1 cellular context compared by ENCODE assay signal in genomic region chr12:89250213-89250612, GRCh38.
TF ChIP-seq lines count a peak whose summit lies in the region.

No MANE protein-coding gene starts in this region.

TF ChIP-seq in IMR-90, 13 proteins besides CTCF, POLR2A, EP300 and RAD21:
- TF ChIP-seq SMC3 (IDR thresholded peaks at IDR 0.05; ENCODE audit: low read depth, low read length) (no peak), CEBPB (IDR thresholded peaks at IDR 0.05; ENCODE audit: low read depth, low read length) (no peak), ELK1 (IDR thresholded peaks at IDR 0.05; ENCODE audit: borderline replicate concordance, low read depth, low read length) (no peak), MAZ (IDR thresholded peaks at IDR 0.05; ENCODE audit: borderline replicate concordance, low read depth, low read length) (no peak), MAFK (IDR thresholded peaks at IDR 0.05; ENCODE audit: low read depth, low read length) (no peak), USF2 (IDR thresholded peaks at IDR 0.05; ENCODE audit: low read depth, low read length) (no peak), BHLHE40 (IDR thresholded peaks at IDR 0.05; ENCODE audit: low read depth, low read length) (no peak), FOS (IDR thresholded peaks at IDR 0.05; ENCODE audit: low read depth, low read length) (no peak), MXI1 (IDR thresholded peaks at IDR 0.05; ENCODE audit: borderline replicate concordance, low read depth, low read length) (no peak), RCOR1 (IDR thresholded peaks at IDR 0.05; ENCODE audit: insufficient replicate concordance, low read length) (no peak), NFE2L2 (IDR thresholded peaks at IDR 0.05; ENCODE audit: low read depth, low read length) (no peak), CHD1 (IDR thresholded peaks at IDR 0.05; ENCODE audit: low read depth, low read length) (no peak), RFX5 (IDR thresholded peaks at IDR 0.05; ENCODE audit: low read depth, low read length) (no peak)
